ENCODE assay signal across 8 cellular contexts in the genomic region with DNA sequence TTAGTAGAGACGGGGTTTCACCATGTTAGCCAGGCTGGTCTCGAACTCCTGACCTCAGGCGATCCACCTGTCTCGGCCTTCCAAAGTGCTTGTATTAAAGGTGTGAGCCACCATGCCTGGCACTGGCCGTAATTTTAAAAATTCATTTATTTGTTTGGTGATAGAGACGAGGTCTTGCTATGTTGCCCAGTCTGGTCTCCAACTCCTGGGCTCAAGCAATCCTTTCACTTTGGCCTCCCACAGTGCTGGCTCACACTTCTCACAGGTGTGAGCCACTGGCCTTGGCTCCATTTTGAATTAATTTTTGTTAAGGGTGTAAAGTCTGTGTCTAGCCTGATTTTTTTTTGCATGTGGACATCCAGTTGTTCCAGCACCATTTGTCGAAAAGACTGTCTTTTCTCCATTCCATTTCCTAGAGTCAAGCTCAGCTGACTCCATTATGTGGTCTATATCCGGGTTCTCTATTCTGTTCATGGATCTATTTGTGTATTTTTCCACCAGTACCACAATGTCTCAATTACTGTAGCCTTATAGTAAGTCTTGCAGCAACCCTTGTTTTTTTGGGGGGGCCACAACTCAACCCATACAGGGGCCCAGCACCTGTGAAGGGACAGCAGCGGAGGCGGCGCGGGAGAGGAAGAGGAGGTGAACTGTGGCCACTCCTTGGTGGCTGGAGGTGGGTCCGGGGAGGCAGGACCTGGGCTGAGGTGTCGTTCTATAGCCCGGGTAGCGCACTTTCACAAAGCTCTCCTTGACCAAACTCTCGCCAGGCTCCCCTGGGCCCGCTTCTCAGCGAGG. TPM values are rescaled to one million over a fixed set of nuclear protein-coding genes. Genes with fewer than 3 reads are reported as not detected.
DNase-seq lines count a peak whose midpoint lies in the region; ATAC-seq and TF ChIP-seq lines count a peak whose summit lies in the region.

No MANE protein-coding gene starts in this region.

- peaks cover 6% of the 10 kb centered on the region; the same call in 1 of the 2 replicates for H3K36me3 ChIP-seq in SJSA1

- H4K8ac ChIP-seq in H9 (replicated peaks; ENCODE audit: insufficient read length, low read depth, low read length) = no peak overlapping the region

- no peaks in the 10 kb centered on the region for H3K4me1 ChIP-seq in H9 (ENCODE audit: insufficient read depth, low read length)
- H3K4me1 ChIP-seq in SJSA1 (replicated peaks) = peaks cover 26% of the 10 kb centered on the region
- H3K4me1 ChIP-seq in foreskin keratinocyte = peaks cover 12% of the 10 kb centered on the region

- H3K14ac ChIP-seq in H9 (ENCODE audit: insufficient read depth, low read length) = no peak overlapping the region

- H3K4me3 Mint-ChIP-seq in H9 = peak overlapping the region; percentile 66 to 87

- H3K79me2 ChIP-seq in H9 (ENCODE audit: insufficient read depth, low read length) = peaks cover 20% of the 10 kb centered on the region; the same call in 1 of the 2 replicates

- H3K23me2 ChIP-seq in H9 (ENCODE audit: insufficient read length, low read depth, low read length, poor library complexity, severe bottlenecking) = peaks cover 7% of the 10 kb centered on the region

- H2BK120ac ChIP-seq in H9 (ENCODE audit: low read depth, low read length, poor library complexity, severe bottlenecking) = no peak overlapping the region

- H2AK5ac ChIP-seq in H9 (ENCODE audit: insufficient read length, low read length) = no peak overlapping the region

- H3T11ph ChIP-seq in H9 (ENCODE audit: low read length) = no peak overlapping the region

- peak overlapping the region in 1 of 3 experiments; percentile 87; a peak in 2 of 7 replicates for H3K27ac Mint-ChIP-seq in H9

- no peak overlapping the region for H3K56ac ChIP-seq in H9 (ENCODE audit: insufficient read length, low read depth, low read length)

- H3K9me3 Mint-ChIP-seq in H9 = no peaks in the 10 kb centered on the region

- no CpG with 5 or more reads among the region's 19 CpGs for WGBS in H9 (ENCODE audit: extremely low coverage, insufficient read length, low lambda C conversion rate)

- H2BK5ac ChIP-seq in H9 (ENCODE audit: insufficient read length, low read length) = no peak overlapping the region

- H3K27me3 ChIP-seq in H9 (ENCODE audit: insufficient read depth, low read length) (peaks cover 35% of the 10 kb centered on the region), SJSA1 (replicated peaks) (no peaks in the 10 kb centered on the region), foreskin keratinocyte (no peaks in the 10 kb centered on the region)

- H3K23ac ChIP-seq in H9 (ENCODE audit: insufficient read length, low read depth, low read length) = no peak overlapping the region

- TF ChIP-seq CTCF in GM12865 (IDR thresholded peaks at IDR 0.05; ENCODE audit: insufficient read depth, low read depth, low read length, missing control alignments) (no peak), H9 (conservative IDR thresholded peaks at IDR 0.05) (no peak), foreskin keratinocyte (conservative IDR thresholded peaks at IDR 0.05) (no peak)

- H3K4ac ChIP-seq in H9 (ENCODE audit: low read depth, low read length) = no peak overlapping the region

- H3K4me2 ChIP-seq in H9 (ENCODE audit: insufficient read depth, insufficient read length, low read length) = peak overlapping the region; percentile 57

- H3K27ac ChIP-seq in H9 (ENCODE audit: insufficient read length, low read depth, low read length) (no peak overlapping the region), SJSA1 (peak overlapping the region; percentile 100; the same call in 1 of the 2 replicates), foreskin keratinocyte (peak overlapping the region; percentile 96), skin epidermis (peak overlapping the region in 20 of 21 experiments; percentile 87 to 100 (median 98))

- no peaks in the 10 kb centered on the region for H3K9me3 ChIP-seq in H9 (ENCODE audit: control insufficient read depth, low read depth, low read length)
- peaks cover 3% of the 10 kb centered on the region; the same call in 1 of the 2 replicates for H3K9me3 ChIP-seq in SJSA1 (replicated peaks)

- H2BK15ac ChIP-seq in H9 (ENCODE audit: low read depth, low read length) = no peak overlapping the region

- peaks cover 56% of the 10 kb centered on the region for H3K27me3 Mint-ChIP-seq in H9 (ENCODE audit: low read depth)

- H4K20me1 ChIP-seq in H9 (ENCODE audit: control insufficient read depth, insufficient read depth, insufficient read length) = no peaks in the 10 kb centered on the region

- H3K4me3 ChIP-seq in GM12865 (ENCODE audit: low read depth, low read length) (peak overlapping the region; percentile 88), SJSA1 (peak overlapping the region; percentile 78), skin epidermis (peak overlapping the region; percentile 57 to 88 (median 79))

- H2BK20ac ChIP-seq in H9 (ENCODE audit: low read depth, low read length, poor library complexity, severe bottlenecking) = no peak overlapping the region

- H4K91ac ChIP-seq in H9 (ENCODE audit: insufficient read length, low read depth, low read length) = no peak overlapping the region

- no peak overlapping the region for H4K5ac ChIP-seq in H9 (ENCODE audit: insufficient read length, low read depth, low read length)

- no peak overlapping the region for H3K9ac ChIP-seq in H9 (ENCODE audit: extremely low read depth, insufficient read length, low read length)

- H3K36me3 Mint-ChIP-seq in H9 (ENCODE audit: insufficient read depth in 1 of 3, low read depth in 3 of 3) = no peaks in the 10 kb centered on the region; a peak in 1 of 7 replicates

- no peak overlapping the region for H2BK12ac ChIP-seq in H9 (ENCODE audit: insufficient read length, low read depth, low read length)

- DNase-seq in GM12865 (ENCODE audit: low read depth) = no peak
- no peak for DNase-seq in H9
- no peak for DNase-seq in SJSA1 (ENCODE audit: low read depth in 1 of 2, low spot score in 2 of 2)
- DNase-seq in foreskin keratinocyte = no peak
- DNase-seq in NCI-H748 treated with DMSO at 0.1 percent for 48 hours (lab: John Stamatoyannopoulos, UW) = no peak
- no peak for DNase-seq in amygdala (lab: John Stamatoyannopoulos, UW)
- DNase-seq in SKM-1 treated with dmso at 0.1 percent for 144 hours (lab: John Stamatoyannopoulos, UW; ENCODE audit: unreplicated experiment) = no peak

- ATAC-seq in foreskin keratinocyte = no peak

- H2AFZ ChIP-seq in H9 (ENCODE audit: low read length) = no peak overlapping the region

- peaks cover 31 to 33% of the 10 kb centered on the region in 2 experiments for H3K4me1 Mint-ChIP-seq in H9

- H3K79me1 ChIP-seq in H9 (ENCODE audit: insufficient read depth, low read depth, low read length, poor library complexity, severe bottlenecking) = no peaks in the 10 kb centered on the region

- no peak overlapping the region for H3K18ac ChIP-seq in H9 (ENCODE audit: insufficient read length, low read depth, low read length)

RNA-seq across cellular contexts. Expression of a gene that starts 1.5 kb away (rescaled TPM):
- total RNA-seq in H9 (2021) = 123 and 136 TPM in 2 replicates
- 35.9 and 39.0 TPM in 2 replicates for total RNA-seq in SJSA1 (2014; rRNA removed; shearing (Covaris generic))
- 115 and 132 TPM in 2 replicates for total RNA-seq in foreskin keratinocyte
- 28.5 and 36.8 TPM in 2 replicates for polyA plus RNA-seq in foreskin keratinocyte

RNA-seq across cellular contexts. Expression of a gene that starts 13.8 kb away (rescaled TPM):
- total RNA-seq in H9 (2021) = 41.3 and 43.4 TPM in 2 replicates
- 13.1 and 18.6 TPM in 2 replicates for total RNA-seq in SJSA1 (2014; rRNA removed; shearing (Covaris generic))
- 54.3 and 61.8 TPM in 2 replicates for total RNA-seq in foreskin keratinocyte
- 19.5 and 23.5 TPM in 2 replicates for polyA plus RNA-seq in foreskin keratinocyte
